21 cellular contexts compared by ENCODE assay signal in the genomic region with DNA sequence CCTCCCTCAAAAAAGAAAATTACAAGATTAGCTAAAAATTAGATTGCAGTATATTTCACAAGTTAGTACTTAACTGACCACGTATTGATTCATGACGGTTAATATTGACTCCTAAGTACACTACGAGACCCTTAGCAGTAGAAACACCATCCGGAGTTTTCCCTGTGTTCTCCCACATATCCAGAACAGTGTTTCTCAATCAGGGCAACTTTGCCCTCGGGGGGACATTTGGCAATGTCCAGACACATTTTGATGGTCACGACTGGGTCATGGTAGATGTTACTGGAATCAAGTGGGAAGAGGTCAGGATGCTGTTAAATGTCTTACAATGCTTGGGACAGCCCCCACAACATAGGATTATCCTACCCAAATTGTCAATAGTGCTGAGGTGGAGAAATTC. TPM values are rescaled to one million over a fixed set of nuclear protein-coding genes. Genes with fewer than 3 reads are reported as not detected.
"Had no signal": no experiment of that assay in that cellular context is flagged by ENCODE, and none has a peak within 500 bp of the region (broad histone marks: within the 10 kb centered on the region; RNA-seq: fewer than 3 reads in every experiment).

No MANE protein-coding gene starts in this region.

- H3K36me3 ChIP-seq: colonic mucosa, heart left ventricle, left ventricle myocardium inferior, neutrophil, sigmoid colon, stomach, thoracic aorta, transverse colon had no signal

- ATAC-seq: heart left ventricle; naive thymus-derived CD4-positive, alpha-beta T cell had no signal

- H3K4me3 ChIP-seq: colonic mucosa, heart left ventricle, left ventricle myocardium inferior, lung, sigmoid colon, skin epidermis, stomach, thoracic aorta, transverse colon had no signal

- H3K4me1 ChIP-seq: colonic mucosa, heart left ventricle, left ventricle myocardium inferior had no signal

- H3K27ac ChIP-seq: colonic mucosa, heart left ventricle, left ventricle myocardium inferior, neutrophil, sigmoid colon, stomach, thoracic aorta, transverse colon had no signal

- H3K27me3 ChIP-seq: colonic mucosa, heart left ventricle, neutrophil, sigmoid colon, stomach, transverse colon had no signal

- DNase-seq: colonic mucosa; dermis blood vessel endothelial cell; foreskin melanocyte; heart left ventricle; hypothalamus; left ventricle myocardium inferior; mesendoderm; naive thymus-derived CD4-positive, alpha-beta T cell; sigmoid colon; stimulated activated CD4-positive, alpha-beta T cell treated with anti-CD3 and anti-CD28 coated beads, Interleukin-12 subunit alpha, Interleukin-12 subunit beta, amount 100 ng/mL, for 4 hours; stimulated activated naive CD4-positive, alpha-beta T cell; stomach; substantia nigra; transverse colon had no signal

- H3K9me3 ChIP-seq: colonic mucosa, heart left ventricle, left ventricle myocardium inferior, neutrophil, sigmoid colon, stomach, thoracic aorta, transverse colon had no signal

RNA-seq across cellular contexts. Expression of a gene that starts 40.7 kb away (rescaled TPM):
- total RNA-seq: cerebellum, endothelial cell of umbilical vein, thoracic aorta had no signal
- polyA plus RNA-seq: endothelial cell of umbilical vein, neural cell had no signal
